ENCODE assay signal across 8 cellular contexts in the genomic region with DNA sequence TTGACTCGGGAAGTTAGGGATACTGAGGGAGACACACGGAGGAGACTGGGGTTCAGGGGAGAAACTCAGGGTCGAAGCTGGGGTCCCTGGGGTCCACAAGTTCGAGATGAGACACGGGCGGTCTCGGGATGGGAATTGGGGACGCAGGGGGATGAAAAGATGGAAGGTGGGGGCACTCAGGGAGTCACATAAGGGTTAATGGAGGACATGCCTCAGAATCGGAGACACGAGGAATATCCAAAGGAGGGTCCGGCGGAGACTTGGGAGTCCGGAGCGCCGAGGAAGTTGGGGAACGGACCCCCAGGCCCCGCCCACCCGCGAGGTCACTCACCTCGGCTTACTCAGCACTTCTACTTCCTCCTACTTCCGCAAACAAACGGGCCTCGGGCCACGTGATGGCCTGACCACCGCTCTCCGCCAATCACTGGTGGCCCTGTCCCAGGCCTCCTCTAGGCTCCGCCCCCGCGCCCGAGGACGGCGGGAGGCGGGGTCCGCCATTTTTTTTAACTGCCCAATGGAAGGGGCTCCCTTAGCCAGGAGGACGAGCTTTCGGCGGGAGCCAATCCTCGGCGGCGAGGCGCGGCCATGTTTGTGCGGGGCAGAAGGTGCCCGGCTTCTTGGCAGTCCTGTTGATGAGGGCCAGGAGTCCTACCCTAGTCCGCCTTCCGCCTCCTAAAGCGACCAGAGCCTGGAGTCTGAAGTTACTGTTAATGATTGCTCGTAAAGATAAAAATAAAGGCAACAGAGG. TPM values are rescaled to one million over a fixed set of nuclear protein-coding genes. Genes with fewer than 3 reads are reported as not detected.
DNase-seq lines count a peak whose midpoint lies in the region; ATAC-seq and TF ChIP-seq lines count a peak whose summit lies in the region.

A gene with protein sequence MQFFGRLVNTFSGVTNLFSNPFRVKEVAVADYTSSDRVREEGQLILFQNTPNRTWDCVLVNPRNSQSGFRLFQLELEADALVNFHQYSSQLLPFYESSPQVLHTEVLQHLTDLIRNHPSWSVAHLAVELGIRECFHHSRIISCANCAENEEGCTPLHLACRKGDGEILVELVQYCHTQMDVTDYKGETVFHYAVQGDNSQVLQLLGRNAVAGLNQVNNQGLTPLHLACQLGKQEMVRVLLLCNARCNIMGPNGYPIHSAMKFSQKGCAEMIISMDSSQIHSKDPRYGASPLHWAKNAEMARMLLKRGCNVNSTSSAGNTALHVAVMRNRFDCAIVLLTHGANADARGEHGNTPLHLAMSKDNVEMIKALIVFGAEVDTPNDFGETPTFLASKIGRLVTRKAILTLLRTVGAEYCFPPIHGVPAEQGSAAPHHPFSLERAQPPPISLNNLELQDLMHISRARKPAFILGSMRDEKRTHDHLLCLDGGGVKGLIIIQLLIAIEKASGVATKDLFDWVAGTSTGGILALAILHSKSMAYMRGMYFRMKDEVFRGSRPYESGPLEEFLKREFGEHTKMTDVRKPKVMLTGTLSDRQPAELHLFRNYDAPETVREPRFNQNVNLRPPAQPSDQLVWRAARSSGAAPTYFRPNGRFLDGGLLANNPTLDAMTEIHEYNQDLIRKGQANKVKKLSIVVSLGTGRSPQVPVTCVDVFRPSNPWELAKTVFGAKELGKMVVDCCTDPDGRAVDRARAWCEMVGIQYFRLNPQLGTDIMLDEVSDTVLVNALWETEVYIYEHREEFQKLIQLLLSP (minus strand): TSS at position 378 of the 748 bp plus-strand sequence. CDS start 12,404 bp downstream, outside the sequence.

- no peaks in the 10 kb centered on the region for H4K20me1 ChIP-seq in PC-3 (ENCODE audit: low read length)

- CTCF ChIA-PET in PC-3 (lab: Charles Lee) = no interaction called here

- H3K27me3 ChIP-seq in PC-3 (ENCODE audit: low read length) = no peaks in the 10 kb centered on the region

- H3K79me2 ChIP-seq in PC-3 (ENCODE audit: low read length) = no peaks in the 10 kb centered on the region

- TF ChIP-seq EP300 in Ishikawa (IDR thresholded peaks at IDR 0.05; ENCODE audit: borderline replicate concordance) = no peak

- peak within 1 kb of the TSS; percentile 74 for H2AFZ ChIP-seq in PC-3 (ENCODE audit: low read length)

- TF ChIP-seq RAD21 in Ishikawa (IDR thresholded peaks at IDR 0.05; ENCODE audit: low read depth) = no peak

- peaks cover 48% of the 10 kb centered on the region for H3K4me1 ChIP-seq in PC-3 (ENCODE audit: insufficient read depth, low read length)

- DNase-seq in DMS 273 treated with DMSO at 0.1 percent for 48 hours (lab: John Stamatoyannopoulos, UW) (peak; percentile 94), PC-3 (peak; percentile 98), activated T-cell treated with anti-CD3 and anti-CD28 coated beads for 48 hours (ENCODE audit: low read depth) (peak; percentile 99), epithelial cell of prostate (ENCODE audit: low read depth, low spot score) (peak; percentile 94), mucosa of gallbladder (ENCODE audit: low spot score) (peak; percentile 99)
- peak; percentile 89 to 91 for DNase-seq in stimulated activated CD8-positive, alpha-beta memory T cell treated with anti-CD3 and anti-CD28 coated beads, Interleukin-4, amount 100 ng/mL, for 4 hours (ENCODE audit: low read depth in 2 of 2, low spot score in 1 of 2)

- H3K9ac ChIP-seq in PC-3 (ENCODE audit: low read length) = peak within 1 kb of the TSS; percentile 92

- H3K27ac ChIP-seq in PC-3 (ENCODE audit: low read length) (peak within 1 kb of the TSS; percentile 97), epithelial cell of prostate (peak within 1 kb of the TSS; percentile 100)

- POLR2A ChIA-PET in PC-3 (lab: Charles Lee; ENCODE audit: unreplicated experiment) = interaction anchor here (1.0 kb wide), 1 partner anchor 20 kb away, joined by 6 read pairs; a partner anchor contains a TSS

- intact Hi-C loops in PC-3 (cut with micrococcal nuclease) = no loop called here

- peaks cover 7% of the 10 kb centered on the region for H3F3A ChIP-seq in PC-3 (ENCODE audit: low read length, unreplicated experiment)

- ATAC-seq in GM21576 (IDR thresholded peaks at IDR 0.05; ENCODE audit: unreplicated experiment) (peak; percentile 82), PC-3 (peak; percentile 79)

- no peaks in the 10 kb centered on the region for H3K9me3 ChIP-seq in PC-3 (ENCODE audit: low read length)

- H3K9me2 ChIP-seq in PC-3 (replicated peaks; ENCODE audit: low read length) = no peaks in the 10 kb centered on the region

- peak within 1 kb of the TSS; percentile 93 for H3K4me2 ChIP-seq in PC-3 (ENCODE audit: low read length)

- H3K4me3 ChIP-seq in PC-3 (ENCODE audit: low read length) = peak within 1 kb of the TSS; percentile 60

- TF ChIP-seq CTCF in PC-3 (conservative IDR thresholded peaks at IDR 0.05; ENCODE audit: low read depth, low read length) = no peak

- H3K36me3 ChIP-seq in PC-3 (ENCODE audit: low read depth, low read length) = no peaks in the 10 kb centered on the region

- BruUV-seq in PC-3 (replicated peaks; lab: Mats Ljungman, UMichigan) = no TSS peak

TF ChIP-seq in Ishikawa, 13 proteins besides CTCF, POLR2A, EP300 and RAD21:
- TF ChIP-seq ZBTB7A (IDR thresholded peaks at IDR 0.05; ENCODE audit: low read depth) = 0 out of 2 replicates have a peak, but pooled peaks have one; percentile 33
- TF ChIP-seq YY1 (IDR thresholded peaks at IDR 0.05; ENCODE audit: low read depth) = peak; percentile 99
- TF ChIP-seq, protein P1, sequence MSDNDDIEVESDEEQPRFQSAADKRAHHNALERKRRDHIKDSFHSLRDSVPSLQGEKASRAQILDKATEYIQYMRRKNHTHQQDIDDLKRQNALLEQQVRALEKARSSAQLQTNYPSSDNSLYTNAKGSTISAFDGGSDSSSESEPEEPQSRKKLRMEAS (IDR thresholded peaks at IDR 0.05) = peak; percentile 37; the same call in 1 of the 2 replicates
- TF ChIP-seq TCF12 (IDR thresholded peaks at IDR 0.05; ENCODE audit: low read depth) = no peak
- TF ChIP-seq, protein P2, sequence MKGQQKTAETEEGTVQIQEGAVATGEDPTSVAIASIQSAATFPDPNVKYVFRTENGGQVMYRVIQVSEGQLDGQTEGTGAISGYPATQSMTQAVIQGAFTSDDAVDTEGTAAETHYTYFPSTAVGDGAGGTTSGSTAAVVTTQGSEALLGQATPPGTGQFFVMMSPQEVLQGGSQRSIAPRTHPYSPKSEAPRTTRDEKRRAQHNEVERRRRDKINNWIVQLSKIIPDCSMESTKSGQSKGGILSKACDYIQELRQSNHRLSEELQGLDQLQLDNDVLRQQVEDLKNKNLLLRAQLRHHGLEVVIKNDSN (IDR thresholded peaks at IDR 0.05) = peak; percentile 98
- TF ChIP-seq EGR1 (IDR thresholded peaks at IDR 0.05) = peak; percentile 53
- TF ChIP-seq TEAD4 (IDR thresholded peaks at IDR 0.05) = no peak
- peak; percentile 57; the same call in 1 of the 2 replicates for TF ChIP-seq TAF1 (IDR thresholded peaks at IDR 0.05; ENCODE audit: low read depth)
TF ChIP-seq in Ishikawa: peak in this region for 6.

RNA-seq across cellular contexts. Expression of the gene that starts here (rescaled TPM):
- total RNA-seq in PC-3 (2014; rRNA removed) (6.0 and 6.3 TPM in 2 replicates), mucosa of gallbladder (260 TPM)

Comparison
In these comparisons a context has a peak if more than half of its experiments do, and no peak if none do; other contexts are left out.
1. Peak in every context shown above with its lines: DNase-seq, ATAC-seq, H3K4me3 ChIP-seq and H3K27ac ChIP-seq.
2. RNA of the gene that starts here (total RNA-seq): 260 TPM in mucosa of gallbladder (single experiment); 6.0 to 6.3 TPM in PC-3; every median in the first group is over 10 times any median in the second.